29 cellular contexts compared by ENCODE assay signal in genomic region chrX:48516285-48516684, GRCh38.
"Had no signal": no experiment of that assay in that cellular context is flagged by ENCODE, and none has a peak within 500 bp of the region (broad histone marks: within the 10 kb centered on the region; RNA-seq: fewer than 3 reads in every experiment).

No MANE protein-coding gene starts in this region.

- H3K4me1 Mint-ChIP-seq: mesothelial cell of epicardium had no signal

- H3K27ac Mint-ChIP-seq: activated CD4-positive, alpha-beta T cell treated with anti-CD3 and anti-CD28 coated beads, Interleukin-2, amount 10 ng/mL, durations not matched to agents 24 days and 14 days; activated naive CD8-positive, alpha-beta T cell; activated T-helper 2 cell treated with anti-CD3 and anti-CD28 coated beads, Interferon-gamma antibody, Interleukin-2, Interleukin-4, amounts not matched to agents 10 μg/mL and 5 μg/mL and 100 μg/mL, durations not matched to agents 14 hours and 24 hours and 36 hours; mesothelial cell of epicardium; nephron progenitor cell; stimulated activated memory B cell treated with anti-CD40 and anti-IgM and Interleukin-4, amounts not matched to agents 10 μg/mL and 1 μg/mL and 100 μg/mL, for 72 hours; T-helper 1 cell treated with Interleukin-12 subunit alpha and Interleukin-12 subunit beta and Interleukin-4 antibody, amounts not matched to agents 30 μg/mL and 1 μg/mL, for 36 hours had no signal

- H3K27me3 Mint-ChIP-seq: activated CD4-positive, alpha-beta T cell treated with anti-CD3 and anti-CD28 coated beads, Interleukin-2, amount 10 ng/mL, durations not matched to agents 24 days and 14 days; activated naive CD8-positive, alpha-beta T cell; naive B cell; stimulated activated memory B cell treated with anti-CD40 and anti-IgM and Interleukin-4, amounts not matched to agents 10 μg/mL and 1 μg/mL and 100 μg/mL, for 72 hours; stimulated activated naive CD8-positive, alpha-beta T cell treated with anti-CD3 and anti-CD28 coated beads, Interleukin-15, amount 100 ng/mL, for 72 hours had no signal

- ATAC-seq: activated T-cell treated with anti-CD3 and anti-CD28 coated beads, Interleukin-2, amount 50 U/mL, for 4 hours; foreskin keratinocyte; pancreas; stimulated activated memory B cell treated with anti-CD40 and anti-IgM and Interleukin-4, amounts not matched to agents 10 μg/mL and 1 μg/mL and 100 μg/mL, for 72 hours; stimulated activated naive CD8-positive, alpha-beta T cell treated with anti-CD3 and anti-CD28 coated beads, Interleukin-15, amount 100 ng/mL, for 72 hours had no signal

- H3K4me1 ChIP-seq: foreskin keratinocyte, pancreas, prostate gland, upper lobe of left lung, vagina had no signal

- H3K4me2 ChIP-seq: SK-N-SH, smooth muscle cell had no signal

- H3K4me3 Mint-ChIP-seq: activated CD4-positive, alpha-beta T cell treated with anti-CD3 and anti-CD28 coated beads, Interleukin-2, amount 10 ng/mL, durations not matched to agents 24 days and 14 days; activated naive CD8-positive, alpha-beta T cell; activated T-cell treated with anti-CD3 and anti-CD28 coated beads, Interleukin-2, amount 50 U/mL, for 4 hours; mesothelial cell of epicardium; naive B cell; nephron progenitor cell; stimulated activated memory B cell treated with anti-CD40 and anti-IgM and Interleukin-4, amounts not matched to agents 10 μg/mL and 1 μg/mL and 100 μg/mL, for 72 hours; stimulated activated naive CD8-positive, alpha-beta T cell treated with anti-CD3 and anti-CD28 coated beads, Interleukin-15, amount 100 ng/mL, for 72 hours; T-helper 1 cell treated with Interleukin-12 subunit alpha and Interleukin-12 subunit beta and Interleukin-4 antibody, amounts not matched to agents 30 μg/mL and 1 μg/mL, for 36 hours had no signal

- DNase-seq: activated CD4-positive, alpha-beta T cell treated with anti-CD3 and anti-CD28 coated beads, Interleukin-2, amount 10 ng/mL, durations not matched to agents 24 days and 14 days; activated CD4-positive, CD25-positive, alpha-beta regulatory T cell treated with anti-CD3 and anti-CD28 coated beads, Interleukin-2, amount 50 U/mL, for 72 hours; activated T-cell treated with anti-CD3 and anti-CD28 coated beads, Interleukin-2, amount 50 U/mL, for 4 hours; amniotic stem cell; central memory CD4-positive, alpha-beta T cell; foreskin keratinocyte; islet precursor cell; naive B cell; nephron progenitor cell; pancreas; retina; SK-N-SH; stimulated activated CD4-positive, alpha-beta T cell treated with anti-CD3 and anti-CD28 coated beads, Interleukin-1b, Interleukin-23, amount 100 ng/mL, for 48 hours; stimulated activated CD4-positive, alpha-beta T cell treated with anti-CD3 and anti-CD28 coated beads, Interleukin-4, amount 100 ng/mL, for 4 hours; stimulated activated CD8-positive, alpha-beta memory T cell treated with anti-CD3 and anti-CD28 coated beads, Interleukin-4, amount 100 ng/mL, for 48 hours; stimulated activated naive CD8-positive, alpha-beta T cell treated with anti-CD3 and anti-CD28 coated beads, Interleukin-15, amount 100 ng/mL, for 72 hours; substantia nigra; SW 1271; upper lobe of left lung had no signal

- H3K4me3 ChIP-seq: esophagus muscularis mucosa, pancreas, prostate gland, smooth muscle cell, upper lobe of left lung, vagina had no signal

- H3K9me3 Mint-ChIP-seq: activated CD4-positive, alpha-beta T cell treated with anti-CD3 and anti-CD28 coated beads, Interleukin-2, amount 10 ng/mL, durations not matched to agents 24 days and 14 days; activated T-cell treated with anti-CD3 and anti-CD28 coated beads, Interleukin-2, amount 50 U/mL, for 4 hours; activated T-helper 2 cell treated with anti-CD3 and anti-CD28 coated beads, Interferon-gamma antibody, Interleukin-2, Interleukin-4, amounts not matched to agents 10 μg/mL and 5 μg/mL and 100 μg/mL, durations not matched to agents 14 hours and 24 hours and 36 hours; stimulated activated memory B cell treated with anti-CD40 and anti-IgM and Interleukin-4, amounts not matched to agents 10 μg/mL and 1 μg/mL and 100 μg/mL, for 72 hours; stimulated activated naive CD8-positive, alpha-beta T cell treated with anti-CD3 and anti-CD28 coated beads, Interleukin-15, amount 100 ng/mL, for 72 hours; T-helper 1 cell treated with Interleukin-12 subunit alpha and Interleukin-12 subunit beta and Interleukin-4 antibody, amounts not matched to agents 30 μg/mL and 1 μg/mL, for 36 hours had no signal

- H3K27me3 ChIP-seq: foreskin keratinocyte, neutrophil, pancreas, upper lobe of left lung, vagina had no signal

- H3K36me3 Mint-ChIP-seq: activated naive CD8-positive, alpha-beta T cell had no signal

- H3K9me3 ChIP-seq: esophagus muscularis mucosa, neutrophil, pancreas, prostate gland, SK-N-SH, upper lobe of left lung, vagina had no signal

- H3K36me3 ChIP-seq: neutrophil, pancreas, prostate gland, vagina had no signal

- H3K27ac ChIP-seq: esophagus muscularis mucosa, foreskin keratinocyte, neutrophil, pancreas, prostate gland, upper lobe of left lung, vagina had no signal
